In genomic region chr1:171251741-171252300, GRCh38 we compare ENCODE assay signal across 8 cellular contexts. TPM values are rescaled to one million over a fixed set of nuclear protein-coding genes. Genes with fewer than 3 reads are reported as not detected.
DNase-seq lines count a peak whose midpoint lies in the region; ATAC-seq and TF ChIP-seq lines count a peak whose summit lies in the region.

No MANE protein-coding gene starts in this region.

- no peak overlapping the region for H2AK5ac ChIP-seq in neuronal stem cell (ENCODE audit: low read depth, low read length)

- peak overlapping the region; percentile 93 for H3K4me2 ChIP-seq in neuronal stem cell (ENCODE audit: insufficient read depth, low read length, poor library complexity, severe bottlenecking)

- H3K27me3 ChIP-seq in BJ (ENCODE audit: control insufficient read depth, insufficient read depth, low read length) (no peaks in the 10 kb centered on the region; the same call in 1 of the 2 replicates), neuronal stem cell (ENCODE audit: control insufficient read depth in 3 of 3, insufficient read depth in 3 of 3, low read depth in 1 of 3, low read length in 3 of 3) (peaks cover 0 to 38% (median 0%) of the 10 kb centered on the region in 3 experiments)

- H2BK12ac ChIP-seq in neuronal stem cell (ENCODE audit: low read length) = no peak overlapping the region

- POLR2A ChIA-PET in BJ (lab: Charles Lee) (no interaction called here), activated B cell treated with CpG ODN at 0.5 μM for 24 hours (lab: Charles Lee) (interaction anchor here (2.0 kb wide), 1 partner anchor 62 kb away, joined by 7 read pairs; the partner anchor contains the start of gene FMO4)

- peaks cover 17% of the 10 kb centered on the region for H3K4me1 Mint-ChIP-seq in activated B cell treated with CpG ODN at 0.5 μM for 24 hours

- CTCF ChIA-PET in BJ (lab: Yijun Ruan, JAX) (interaction anchor here (0.9 to 8.5 kb wide), 12 partner anchors 9 to 109 kb away, joined by 3 to 84 read pairs (median 4); partner anchors contain the start of gene FMO4), activated B cell treated with CpG ODN at 0.5 μM for 24 hours (lab: Charles Lee) (interaction anchor here (1.2 to 12.2 kb wide), 2 partner anchors 23 to 61 kb away, joined by 3 to 172 read pairs; partner anchors contain the start of gene FMO4)

- ATAC-seq in GM18909 (IDR thresholded peaks at IDR 0.05; ENCODE audit: poor library complexity, unreplicated experiment) = peak; percentile 27
- peak; percentile 65 for ATAC-seq in activated B cell treated with CpG ODN at 0.5 μM for 24 hours (ENCODE audit: low read depth)

- no peaks in the 10 kb centered on the region for H3K9me3 ChIP-seq in neuronal stem cell (replicated peaks in 1 of 2; ENCODE audit: control insufficient read depth in 2 of 2, insufficient read depth in 1 of 2, low read depth in 1 of 2, low read length in 2 of 2)

- H3K79me1 ChIP-seq in neuronal stem cell (ENCODE audit: low read depth, low read length) = no peaks in the 10 kb centered on the region

- no peak overlapping the region for H3K4ac ChIP-seq in neuronal stem cell (ENCODE audit: low read length)

- peaks cover 4% of the 10 kb centered on the region for H3K27me3 Mint-ChIP-seq in activated B cell treated with CpG ODN at 0.5 μM for 24 hours

- H3K4me3 Mint-ChIP-seq in activated B cell treated with CpG ODN at 0.5 μM for 24 hours = peak overlapping the region; percentile 89

- H3K9ac ChIP-seq in neuronal stem cell (ENCODE audit: low read depth, low read length, poor library complexity) = no peak overlapping the region

- no peak overlapping the region for H3K14ac ChIP-seq in neuronal stem cell (ENCODE audit: low read length)

- peak overlapping the region; percentile 22 for H3K23ac ChIP-seq in neuronal stem cell (ENCODE audit: low read depth, low read length, poor library complexity)

- H3K36me3 ChIP-seq in BJ (ENCODE audit: control insufficient read depth, insufficient read depth, low read length) (no peaks in the 10 kb centered on the region), neuronal stem cell (replicated peaks in 1 of 2; ENCODE audit: control insufficient read depth in 2 of 2, insufficient read depth in 2 of 2, low read length in 2 of 2) (no peaks in the 10 kb centered on the region)

- no peak overlapping the region for H4K8ac ChIP-seq in neuronal stem cell (ENCODE audit: low read depth, low read length)

- no CpG with 5 or more reads among the region's 14 CpGs for WGBS in neuronal stem cell (ENCODE audit: extremely low coverage in 2 of 2, insufficient read length in 2 of 2, insufficient replicate concordance in 1 of 2), 2 donors

- H3K9me3 Mint-ChIP-seq in activated B cell treated with CpG ODN at 0.5 μM for 24 hours = no peaks in the 10 kb centered on the region

- no peak overlapping the region for H2BK5ac ChIP-seq in neuronal stem cell (ENCODE audit: low read length)

- H3K4me1 ChIP-seq in neuronal stem cell (ENCODE audit: control insufficient read depth in 2 of 2, insufficient read depth in 1 of 2, low read depth in 1 of 2, low read length in 2 of 2) = no peaks in the 10 kb centered on the region

- no peak overlapping the region for H2BK15ac ChIP-seq in neuronal stem cell (ENCODE audit: low read length)

- peak overlapping the region; percentile 69 for H3K27ac Mint-ChIP-seq in activated B cell treated with CpG ODN at 0.5 μM for 24 hours

- H3K27ac ChIP-seq in neuronal stem cell (replicated peaks; ENCODE audit: low read length) = no peak overlapping the region

- H2BK120ac ChIP-seq in neuronal stem cell (ENCODE audit: low read depth, low read length) = no peak overlapping the region

- no peaks in the 10 kb centered on the region for H3K36me3 Mint-ChIP-seq in activated B cell treated with CpG ODN at 0.5 μM for 24 hours (ENCODE audit: low read depth)

- DNase-seq in BJ (ENCODE audit: low read depth) = no peak
- peak; percentile 17 to 20 for DNase-seq in Kasumi-1 (lab: John Stamatoyannopoulos, UW)
- peak; percentile 17 for DNase-seq in activated B cell treated with CpG ODN at 0.5 μM for 24 hours
- peak; percentile 46 for DNase-seq in fibroblast of pulmonary artery (ENCODE audit: low read depth)
- peak; percentile 33 for DNase-seq in neuronal stem cell (ENCODE audit: low spot score)
- DNase-seq in GM19240 (ENCODE audit: insufficient read length, low spot score) = no peak
- no peak for DNase-seq in NCI-H446 (lab: John Stamatoyannopoulos, UW)

- TF ChIP-seq CTCF in BJ (IDR thresholded peaks at IDR 0.05; ENCODE audit: insufficient read depth, low read depth, low read length) (peak; percentile 71), activated B cell treated with CpG ODN at 0.5 μM for 24 hours (IDR thresholded peaks at IDR 0.05) (no peak), fibroblast of pulmonary artery (IDR thresholded peaks at IDR 0.05; ENCODE audit: low read length, missing control alignments) (peak; percentile 71)

- H3K18ac ChIP-seq in neuronal stem cell (ENCODE audit: low read length) = peak overlapping the region; percentile 56

- intact Hi-C loops in activated B cell treated with CpG ODN at 0.5 μM for 24 hours (cut with micrococcal nuclease) = loop anchor here (1.0 kb wide), 1 partner anchor 12 kb away; no protein-coding TSS in a partner anchor

- H2AFZ ChIP-seq in neuronal stem cell (ENCODE audit: low read length) = peak overlapping the region; percentile 85

- H3K4me3 ChIP-seq in BJ (ENCODE audit: low read depth, low read length) (peak overlapping the region; percentile 51), fibroblast of pulmonary artery (replicated peaks; ENCODE audit: low read depth, low read length) (peak overlapping the region; percentile 69), neuronal stem cell (ENCODE audit: low read length in 2 of 2) (peak overlapping the region; percentile 29 to 85)

- H4K91ac ChIP-seq in neuronal stem cell (ENCODE audit: low read depth, low read length, poor library complexity) = no peak overlapping the region

RNA-seq across cellular contexts. Expression of gene FMO1, which starts 3.5 kb away (rescaled TPM):
- polyA plus RNA-seq in BJ (2011; rRNA removed) = 0.91 and 2.0 TPM in 2 replicates
- 0.28 and 0.77 TPM in 2 replicates for polyA minus RNA-seq in BJ (2011; rRNA and poly(A)+ RNA removed)
- 0.12 and 1.1 TPM in 2 replicates for total RNA-seq in activated B cell treated with CpG ODN at 0.5 μM for 24 hours
- not detected for polyA plus RNA-seq in neuronal stem cell (2013, experiment 1 of 2)
- polyA plus RNA-seq in neuronal stem cell (2013, experiment 2 of 2) = 0.01 TPM

Comparison
In these comparisons a context has a peak if more than half of its experiments do, and no peak if none do; other contexts are left out.
1. DNase-seq: peak in Kasumi-1 (2 of 2), activated B cell treated with CpG ODN at 0.5 μM for 24 hours (single experiment), fibroblast of pulmonary artery (single experiment) and neuronal stem cell (single experiment); none in BJ (single experiment), GM19240 (single experiment) and NCI-H446 (0 of 2).
2. Peak in every context shown above with its lines, with median percentiles within 50 percentile points of each other: H3K4me3 ChIP-seq.